Comparison of ENCODE assay signal across 27 cellular contexts in the genomic region with DNA sequence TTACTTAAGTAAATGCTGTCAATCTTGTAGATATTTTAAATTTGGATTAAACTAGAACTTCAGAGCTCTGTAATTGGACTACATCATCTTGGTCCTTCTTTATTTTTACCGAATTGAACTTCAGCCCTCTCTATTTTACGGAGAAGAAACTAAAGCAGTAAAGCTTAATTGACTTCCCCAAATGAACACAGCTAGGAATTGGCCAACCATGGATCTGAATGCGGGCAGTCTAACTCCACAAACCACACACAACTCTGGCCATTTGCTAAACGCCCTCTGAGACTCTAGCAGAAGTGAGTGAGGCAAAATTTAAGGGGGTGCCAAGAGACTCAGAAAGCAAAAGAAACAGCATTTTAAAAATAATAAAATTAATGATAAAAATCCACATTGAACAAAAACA.
"Had no signal": no experiment of that assay in that cellular context is flagged by ENCODE, and none has a peak within 500 bp of the region (broad histone marks: within the 10 kb centered on the region; RNA-seq: fewer than 3 reads in every experiment).

No MANE protein-coding gene starts in this region.

- H3K27me3 ChIP-seq: dorsolateral prefrontal cortex, gastroesophageal sphincter, hepatocyte, spleen, testis, vagina had no signal

- H3K4me1 ChIP-seq: gastroesophageal sphincter, left ventricle myocardium inferior, spleen, testis, vagina had no signal

- H3K27ac ChIP-seq: brain microvascular endothelial cell, coronary artery, gastroesophageal sphincter, hepatocyte, left ventricle myocardium inferior, spleen, testis, vagina had no signal

- H3K36me3 ChIP-seq: brain microvascular endothelial cell, gastroesophageal sphincter, left ventricle myocardium inferior, spleen, vagina had no signal

- H3K4me3 ChIP-seq: coronary artery, dorsolateral prefrontal cortex, gastroesophageal sphincter, hepatocyte, left ventricle myocardium inferior, lung, mucosa of descending colon, spleen, testis, vagina had no signal

- ATAC-seq: activated CD8-positive, alpha-beta T cell treated with anti-CD3 and anti-CD28 coated beads for 36 hours; activated T-cell treated with anti-CD3 and anti-CD28 coated beads, Interleukin-2, amount 50 U/mL, for 4 hours; activated T-helper 17 cell treated with anti-CD3 and anti-CD28 coated beads, Interleukin-2, amount 50 U/mL, for 72 hours; gastroesophageal sphincter; mucosa of descending colon; natural killer cell treated with Interleukin-12 subunit alpha and Interleukin-12 subunit beta and Interleukin-15 and Interleukin-18, amount 100 ng/mL, for 72 hours; right cardiac atrium had no signal

- DNase-seq: activated B cell treated with CpG ODN at 0.5 μM for 24 hours; activated CD4-positive, alpha-beta T cell treated with anti-CD3 and anti-CD28 coated beads, Interleukin-2, amount 50 U/mL, for 1 hour; activated CD8-positive, alpha-beta T cell treated with anti-CD3 and anti-CD28 coated beads for 36 hours; activated gamma-delta T cell treated with Interleukin-2 at 50 U/mL for 16 hours; activated naive CD4-positive, alpha-beta T cell treated with anti-CD3 and anti-CD28 coated beads, Interleukin-2, amount 50 U/mL, for 16 hours; activated T-cell treated with anti-CD3 and anti-CD28 coated beads, Interleukin-2, amount 50 U/mL, for 4 hours; amniotic stem cell; brain microvascular endothelial cell; dorsolateral prefrontal cortex; effector memory CD4-positive, alpha-beta T cell; islet precursor cell; left ventricle myocardium inferior; mesendoderm; mucosa of descending colon; posterior cingulate gyrus; right cardiac atrium; spleen; stimulated activated naive CD4-positive, alpha-beta T cell treated with Interleukin-2 at 50 U/mL for 16 hours; testis; trophoblast cell had no signal

- H3K9me3 ChIP-seq: gastroesophageal sphincter, left ventricle myocardium inferior, mucosa of descending colon, spleen, testis, vagina had no signal
